In genomic region chr18:68376931-68377330, GRCh38 we compare ENCODE assay signal across 15 cellular contexts.
DNase-seq lines count a peak whose midpoint lies in the region; ATAC-seq, FAIRE-seq and TF ChIP-seq lines count a peak whose summit lies in the region.
"Had no signal": no experiment of that assay in that cellular context is flagged by ENCODE, and none has a peak within 500 bp of the region (broad histone marks: within the 10 kb centered on the region; RNA-seq: fewer than 3 reads in every experiment).

No MANE protein-coding gene starts in this region.

- no peak overlapping the region for H3K9ac ChIP-seq in astrocyte (ENCODE audit: low read length)
- H3K9ac ChIP-seq in trophoblast cell (ENCODE audit: low read length) = no peak overlapping the region
- H3K9ac ChIP-seq in neuronal stem cell (ENCODE audit: low read depth, low read length, poor library complexity) = no peak overlapping the region
- H3K9ac ChIP-seq: BLaER1 treated with 17β-estradiol and CSF1 and Interleukin-3, amounts not matched to agents 10 nM and 100 nM had no signal

- no peak overlapping the region for H4K12ac ChIP-seq in trophoblast cell (ENCODE audit: low read depth, low read length)

- DNase-seq in A549 (ENCODE audit: low read depth in 1 of 2, low spot score in 1 of 2) (no peak), AG09319 (ENCODE audit: extremely low read depth, low read depth) (peak; percentile 51), astrocyte (ENCODE audit: low read depth) (no peak), fibroblast of mammary gland (ENCODE audit: low read depth) (peak; percentile 15), trophoblast cell (no peak), neuronal stem cell (ENCODE audit: low spot score) (no peak), ecto neural progenitor cell (ENCODE audit: low spot score) (no peak)
- DNase-seq: CD4-positive, CD25-positive, alpha-beta regulatory T cell; DMS53; GOT3; H9 had no signal

- no peaks in the 10 kb centered on the region for H3K4me1 Mint-ChIP-seq in astrocyte (ENCODE audit: low read depth, unreplicated experiment)
- H3K4me1 Mint-ChIP-seq: CD4-positive, CD25-positive, alpha-beta regulatory T cell; H9 had no signal

- H2BK120ac ChIP-seq in trophoblast cell (ENCODE audit: insufficient read depth, low read length, poor library complexity) (no peak overlapping the region), neuronal stem cell (ENCODE audit: low read depth, low read length) (no peak overlapping the region)

- H3K4me2 ChIP-seq in A549 (no peak overlapping the region), astrocyte (ENCODE audit: low read length) (no peak overlapping the region), trophoblast cell (ENCODE audit: low read length) (no peak overlapping the region), neuronal stem cell (ENCODE audit: insufficient read depth, low read length, poor library complexity, severe bottlenecking) (no peak overlapping the region)
- H3K4me2 ChIP-seq: BLaER1 treated with 17β-estradiol and CSF1 and Interleukin-3, amounts not matched to agents 10 nM and 100 nM had no signal

- H3K36me3 Mint-ChIP-seq in astrocyte (ENCODE audit: low read depth, unreplicated experiment) = no peaks in the 10 kb centered on the region
- H3K36me3 Mint-ChIP-seq: CD4-positive, CD25-positive, alpha-beta regulatory T cell had no signal

- H3K36me3 ChIP-seq in astrocyte (ENCODE audit: insufficient read depth, low read length) (no peaks in the 10 kb centered on the region), trophoblast cell (ENCODE audit: control insufficient read depth in 1 of 2, insufficient read depth in 2 of 2, low read length in 2 of 2) (no peaks in the 10 kb centered on the region), neuronal stem cell (replicated peaks in 1 of 2; ENCODE audit: control insufficient read depth in 2 of 2, insufficient read depth in 2 of 2, low read length in 2 of 2) (no peaks in the 10 kb centered on the region)
- H3K36me3 ChIP-seq: BLaER1 treated with 17β-estradiol and CSF1 and Interleukin-3, amounts not matched to agents 10 nM and 100 nM had no signal

- FAIRE-seq in A549 (lab: Jason Lieb, UNC) = no peak
- peak; percentile 43 for FAIRE-seq in astrocyte (lab: Jason Lieb, UNC)
- FAIRE-seq: GM12878, GM18507 had no signal

- H2BK12ac ChIP-seq in trophoblast cell (ENCODE audit: low read length) = no peak overlapping the region
- H2BK12ac ChIP-seq in neuronal stem cell (ENCODE audit: low read length) = no peak overlapping the region

- no peak overlapping the region for H3K4me3 ChIP-seq in A549
- no peak overlapping the region for H3K4me3 ChIP-seq in astrocyte (ENCODE audit: insufficient read depth, low read depth, low read length)
- no peak overlapping the region for H3K4me3 ChIP-seq in fibroblast of mammary gland (ENCODE audit: control insufficient read depth, low read depth, low read length)
- H3K4me3 ChIP-seq in trophoblast cell (ENCODE audit: low read depth, low read length) = no peak overlapping the region
- no peak overlapping the region for H3K4me3 ChIP-seq in neuronal stem cell (ENCODE audit: low read length in 2 of 2)
- H3K4me3 ChIP-seq: BLaER1 treated with 17β-estradiol and CSF1 and Interleukin-3, amounts not matched to agents 10 nM and 100 nM; GM12878 had no signal

- H4K91ac ChIP-seq in trophoblast cell (ENCODE audit: low read depth, low read length) (no peak overlapping the region), neuronal stem cell (ENCODE audit: low read depth, low read length, poor library complexity) (no peak overlapping the region)

- H2BK5ac ChIP-seq in trophoblast cell (ENCODE audit: low read depth, low read length, poor library complexity) (no peak overlapping the region), neuronal stem cell (ENCODE audit: low read length) (no peak overlapping the region)

- H3K9me3 ChIP-seq in A549 (no peaks in the 10 kb centered on the region), astrocyte (ENCODE audit: insufficient read depth, low read depth, low read length) (no peaks in the 10 kb centered on the region), trophoblast cell (ENCODE audit: insufficient read depth, low read depth, low read length) (no peaks in the 10 kb centered on the region), neuronal stem cell (replicated peaks in 1 of 2; ENCODE audit: control insufficient read depth in 2 of 2, insufficient read depth in 1 of 2, low read depth in 1 of 2, low read length in 2 of 2) (no peaks in the 10 kb centered on the region)
- H3K9me3 ChIP-seq: BLaER1 treated with 17β-estradiol and CSF1 and Interleukin-3, amounts not matched to agents 10 nM and 100 nM had no signal

- no peak overlapping the region for H3K18ac ChIP-seq in trophoblast cell (ENCODE audit: low read length)
- no peak overlapping the region for H3K18ac ChIP-seq in neuronal stem cell (ENCODE audit: low read length)

- H2AFZ ChIP-seq in astrocyte (ENCODE audit: low read depth, low read length) (no peak overlapping the region), trophoblast cell (ENCODE audit: insufficient read depth, low read length, poor library complexity) (no peak overlapping the region), neuronal stem cell (ENCODE audit: low read length) (no peak overlapping the region)

- H3K4ac ChIP-seq in trophoblast cell (ENCODE audit: low read depth, low read length) = no peak overlapping the region
- H3K4ac ChIP-seq in neuronal stem cell (ENCODE audit: low read length) = no peak overlapping the region

- H3K4me3 Mint-ChIP-seq in astrocyte (ENCODE audit: unreplicated experiment) = no peak overlapping the region
- H3K4me3 Mint-ChIP-seq: CD4-positive, CD25-positive, alpha-beta regulatory T cell; H9 had no signal

- H3K23ac ChIP-seq in trophoblast cell (ENCODE audit: low read length) = no peak overlapping the region
- H3K23ac ChIP-seq in neuronal stem cell (ENCODE audit: low read depth, low read length, poor library complexity) = no peak overlapping the region

- H4K20me1 ChIP-seq in astrocyte (ENCODE audit: insufficient read depth, low read length) = no peaks in the 10 kb centered on the region
- H4K20me1 ChIP-seq: BLaER1 treated with 17β-estradiol and CSF1 and Interleukin-3, amounts not matched to agents 10 nM and 100 nM had no signal

- H3K79me2 ChIP-seq in astrocyte (ENCODE audit: insufficient read depth, low read length) (no peaks in the 10 kb centered on the region), trophoblast cell (ENCODE audit: control insufficient read depth, insufficient read depth, low read length, poor library complexity) (no peaks in the 10 kb centered on the region)

- TF ChIP-seq EP300 in A549 (IDR thresholded peaks at IDR 0.05) = no peak

- no peak overlapping the region for H3K14ac ChIP-seq in trophoblast cell (ENCODE audit: low read length)
- H3K14ac ChIP-seq in neuronal stem cell (ENCODE audit: low read length) = no peak overlapping the region

- H4K8ac ChIP-seq in trophoblast cell (ENCODE audit: low read depth, low read length) (no peak overlapping the region), neuronal stem cell (ENCODE audit: low read depth, low read length) (no peak overlapping the region)

- H3K9me3 Mint-ChIP-seq in astrocyte (ENCODE audit: unreplicated experiment) = no peaks in the 10 kb centered on the region
- H3K9me3 Mint-ChIP-seq: H9 had no signal

- H3K27me3 ChIP-seq in astrocyte (ENCODE audit: insufficient read depth, low read length) = no peaks in the 10 kb centered on the region
- H3K27me3 ChIP-seq in trophoblast cell (ENCODE audit: insufficient read depth, low read length) = no peaks in the 10 kb centered on the region
- no peaks in the 10 kb centered on the region for H3K27me3 ChIP-seq in neuronal stem cell (ENCODE audit: control insufficient read depth in 3 of 3, insufficient read depth in 3 of 3, low read depth in 1 of 3, low read length in 3 of 3)
- H3K27me3 ChIP-seq: BLaER1 treated with 17β-estradiol and CSF1 and Interleukin-3, amounts not matched to agents 10 nM and 100 nM had no signal

- H3K27ac Mint-ChIP-seq in astrocyte (ENCODE audit: unreplicated experiment) = no peak overlapping the region
- H3K27ac Mint-ChIP-seq: CD4-positive, CD25-positive, alpha-beta regulatory T cell; H9 had no signal

- no peak for TF ChIP-seq POLR2A in A549 (IDR thresholded peaks at IDR 0.05; ENCODE audit: low read length)

- POLR2A ChIA-PET in A549 (lab: Yijun Ruan, JAX) = no interaction called here

- ATAC-seq in A549 = no peak
- no peak for ATAC-seq in HG02884 (IDR thresholded peaks at IDR 0.05; ENCODE audit: unreplicated experiment)
- ATAC-seq: GM12878 had no signal

- CTCF ChIA-PET in A549 (lab: Yijun Ruan, JAX) = no interaction called here

- H3K27ac ChIP-seq in A549 = no peak overlapping the region
- H3K27ac ChIP-seq in astrocyte (ENCODE audit: low read depth, low read length) = no peak overlapping the region
- H3K27ac ChIP-seq in trophoblast cell (ENCODE audit: low read depth, low read length) = no peak overlapping the region
- H3K27ac ChIP-seq in neuronal stem cell (replicated peaks; ENCODE audit: low read length) = no peak overlapping the region
- H3K27ac ChIP-seq: BLaER1 treated with 17β-estradiol and CSF1 and Interleukin-3, amounts not matched to agents 10 nM and 100 nM had no signal

- H3K79me1 ChIP-seq in trophoblast cell (ENCODE audit: low read length) (no peaks in the 10 kb centered on the region), neuronal stem cell (ENCODE audit: low read depth, low read length) (no peaks in the 10 kb centered on the region)

- H2AK5ac ChIP-seq in trophoblast cell (ENCODE audit: low read length) (no peak overlapping the region), neuronal stem cell (ENCODE audit: low read depth, low read length) (no peak overlapping the region)

- H2BK15ac ChIP-seq in neuronal stem cell (ENCODE audit: low read length) = no peak overlapping the region

- TF ChIP-seq CTCF in A549 (IDR thresholded peaks at IDR 0.05) = no peak
- TF ChIP-seq CTCF in AG09319 (IDR thresholded peaks at IDR 0.05; ENCODE audit: low read depth, low read length) = no peak
- TF ChIP-seq CTCF in astrocyte (IDR thresholded peaks at IDR 0.05; ENCODE audit: insufficient read depth, low read depth, low read length) = no peak
- TF ChIP-seq CTCF in fibroblast of mammary gland (conservative IDR thresholded peaks at IDR 0.05; ENCODE audit: control insufficient read depth, insufficient read depth, low read depth, low read length) = no peak

- no peaks in the 10 kb centered on the region for H3K27me3 Mint-ChIP-seq in astrocyte (ENCODE audit: low read depth, unreplicated experiment)
- H3K27me3 Mint-ChIP-seq: CD4-positive, CD25-positive, alpha-beta regulatory T cell had no signal

- H3K4me1 ChIP-seq in A549 = no peaks in the 10 kb centered on the region
- H3K4me1 ChIP-seq in astrocyte (ENCODE audit: insufficient read depth, low read length) = no peaks in the 10 kb centered on the region
- H3K4me1 ChIP-seq in trophoblast cell (ENCODE audit: control insufficient read depth in 1 of 2, insufficient read depth in 2 of 2, low read length in 2 of 2) = no peaks in the 10 kb centered on the region
- H3K4me1 ChIP-seq in neuronal stem cell (ENCODE audit: control insufficient read depth in 2 of 2, insufficient read depth in 1 of 2, low read depth in 1 of 2, low read length in 2 of 2) = no peaks in the 10 kb centered on the region

- no peak for TF ChIP-seq RAD21 in A549 (conservative IDR thresholded peaks at IDR 0.05 in 1 of 2, IDR thresholded peaks at IDR 0.05 in 1 of 2)

TF ChIP-seq in A549, 52 proteins besides CTCF, POLR2A, EP300 and RAD21 (continues in another document):
- no peak for TF ChIP-seq HDAC2 (IDR thresholded peaks at IDR 0.05)
- TF ChIP-seq HES2 (IDR thresholded peaks at IDR 0.05) = no peak

Comparison
In these comparisons a context has a peak if more than half of its experiments do, and no peak if none do; other contexts are left out.
1. DNase-seq: peak in AG09319 (single experiment) and fibroblast of mammary gland (single experiment); none in A549 (0 of 2), astrocyte (single experiment), trophoblast cell (0 of 2), neuronal stem cell (single experiment) and ecto neural progenitor cell (single experiment).